In the genomic region with DNA sequence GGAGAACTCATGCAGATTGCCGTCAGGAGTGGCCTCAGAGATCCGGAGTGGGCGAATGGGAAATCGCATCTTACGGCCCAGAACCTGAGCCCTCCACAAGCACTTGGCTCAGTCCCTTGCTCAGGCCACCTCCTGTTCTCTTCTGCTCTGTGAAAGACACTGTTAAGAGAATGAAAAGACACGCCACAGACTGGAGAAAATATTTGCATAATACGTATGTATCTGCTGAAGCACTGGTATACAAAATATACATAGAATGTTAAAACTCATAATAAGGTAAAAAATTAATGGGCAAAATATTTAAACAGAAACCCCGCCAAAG, we compare ENCODE assay signal across 8 cellular contexts. TPM values are rescaled to one million over a fixed set of nuclear protein-coding genes. Genes with fewer than 3 reads are reported as not detected.
DNase-seq lines count a peak whose midpoint lies in the region; ATAC-seq and TF ChIP-seq lines count a peak whose summit lies in the region.

No MANE protein-coding gene starts in this region.

- WGBS in IMR-90 (ENCODE audit: extremely low coverage in 2 of 2, insufficient read length in 1 of 2), 2 experiments = no CpG with 5 or more reads among the region's 8 CpGs

- no peak overlapping the region for H4K5ac ChIP-seq in IMR-90 (ENCODE audit: low read depth, low read length)

- H3K27me3 ChIP-seq in IMR-90 (ENCODE audit: control insufficient read depth, insufficient read depth, low read length) = peaks cover 15% of the 10 kb centered on the region; the same call in 1 of the 2 replicates
- H3K27me3 ChIP-seq in parathyroid adenoma (ENCODE audit: control insufficient read depth, insufficient read depth, low read length) = no peaks in the 10 kb centered on the region

- H3K27ac Mint-ChIP-seq in dendritic cell treated with granulocyte-macrophage colony-stimulating factor and Interleukin-4, amounts not matched to agents 40 ng/mL and 50 ng/mL, for 4 days = no peak overlapping the region

- H3K4me2 ChIP-seq in IMR-90 (ENCODE audit: low read depth, low read length) = peak overlapping the region; percentile 62; the same call in 1 of the 2 replicates
- H3K4me2 ChIP-seq in parathyroid adenoma (ENCODE audit: low read length) = peak overlapping the region; percentile 39

- H3K27me3 Mint-ChIP-seq in dendritic cell treated with granulocyte-macrophage colony-stimulating factor and Interleukin-4, amounts not matched to agents 40 ng/mL and 50 ng/mL, for 4 days = peaks cover 70% of the 10 kb centered on the region

- peaks cover 9% of the 10 kb centered on the region for H3K9me3 Mint-ChIP-seq in dendritic cell treated with granulocyte-macrophage colony-stimulating factor and Interleukin-4, amounts not matched to agents 40 ng/mL and 50 ng/mL, for 4 days

- no peaks in the 10 kb centered on the region for H3K79me1 ChIP-seq in IMR-90 (ENCODE audit: low read depth in 1 of 2, low read length in 2 of 2)

- H2AFZ ChIP-seq in IMR-90 (replicated peaks; ENCODE audit: low read length, poor library complexity) (peak overlapping the region; percentile 85), parathyroid adenoma (peak overlapping the region; percentile 94)

- no peak for TF ChIP-seq RAD21 in IMR-90 (IDR thresholded peaks at IDR 0.05; ENCODE audit: low read length)

- TF ChIP-seq POLR2A in IMR-90 (IDR thresholded peaks at IDR 0.05; ENCODE audit: low read depth, low read length) (no peak), erythroblast (IDR thresholded peaks at IDR 0.05; ENCODE audit: low read length) (no peak)

- H3K18ac ChIP-seq in IMR-90 (ENCODE audit: low read depth, low read length) = no peak overlapping the region

- no peak overlapping the region for H2AK5ac ChIP-seq in IMR-90 (ENCODE audit: low read depth, low read length)

- H3K4me1 ChIP-seq in IMR-90 (ENCODE audit: control insufficient read depth, insufficient read depth, low read length) = no peaks in the 10 kb centered on the region
- no peaks in the 10 kb centered on the region for H3K4me1 ChIP-seq in parathyroid adenoma

- POLR2A ChIA-PET in IMR-90 (lab: Charles Lee; ENCODE audit: unreplicated experiment) = no interaction called here

- no peak overlapping the region for H2BK5ac ChIP-seq in IMR-90 (ENCODE audit: low read depth, low read length, poor library complexity, severe bottlenecking)

- no peak overlapping the region for H3K9ac ChIP-seq in IMR-90 (ENCODE audit: low read depth, low read length)
- no peak overlapping the region for H3K9ac ChIP-seq in parathyroid adenoma

- H3K36me3 ChIP-seq in IMR-90 (ENCODE audit: control insufficient read depth, insufficient read depth, low read length) = no peaks in the 10 kb centered on the region
- H3K36me3 ChIP-seq in parathyroid adenoma (ENCODE audit: control insufficient read depth, insufficient read depth, low read length) = no peaks in the 10 kb centered on the region

- H3K23ac ChIP-seq in IMR-90 (ENCODE audit: low read depth, low read length) = no peak overlapping the region

- no peak overlapping the region for H3K4me3 ChIP-seq in IMR-90 (ENCODE audit: insufficient read depth, low read depth, low read length)
- no peak overlapping the region for H3K4me3 ChIP-seq in parathyroid adenoma (ENCODE audit: low read depth, low read length)

- peaks cover 14% of the 10 kb centered on the region for H3K4me1 Mint-ChIP-seq in dendritic cell treated with granulocyte-macrophage colony-stimulating factor and Interleukin-4, amounts not matched to agents 40 ng/mL and 50 ng/mL, for 4 days (ENCODE audit: low read depth)

- no peaks in the 10 kb centered on the region for H3K9me3 ChIP-seq in IMR-90 (ENCODE audit: control insufficient read depth, insufficient read depth, low read length)
- no peaks in the 10 kb centered on the region for H3K9me3 ChIP-seq in parathyroid adenoma (ENCODE audit: control insufficient read depth, low read length)

- no peak overlapping the region for H3K4ac ChIP-seq in IMR-90 (ENCODE audit: low read depth, low read length)

- no peak overlapping the region for H4K91ac ChIP-seq in IMR-90 (ENCODE audit: insufficient read depth, low read depth, low read length)

- in situ Hi-C loops in IMR-90 (cut with MboI; ENCODE audit: low sequenced_read_pairs) = no loop called here

- CTCF ChIA-PET in IMR-90 (lab: Yijun Ruan, JAX) = interaction anchor here (1.0 kb wide), 1 partner anchor 9 kb away, joined by 7 read pairs; no protein-coding TSS in a partner anchor

- H4K8ac ChIP-seq in IMR-90 (ENCODE audit: low read depth in 2 of 2, low read length in 2 of 2) = no peak overlapping the region

- no TSS peak for BruUV-seq in IMR-90 (replicated peaks; lab: Mats Ljungman, UMichigan)

- DNase-seq in IMR-90 (no peak), hippocampal formation (lab: John Stamatoyannopoulos, UW) (no peak), DMS79 treated with DMSO at 0.1 percent for 48 hours (lab: John Stamatoyannopoulos, UW) (no peak), erythroblast (lab: John Stamatoyannopoulos, UW) (no peak)

- no peak overlapping the region for H2BK20ac ChIP-seq in IMR-90 (ENCODE audit: low read depth, low read length)

- H2BK120ac ChIP-seq in IMR-90 (ENCODE audit: low read depth, low read length) = no peak overlapping the region

- H3K79me2 ChIP-seq in parathyroid adenoma = no peaks in the 10 kb centered on the region

- no peak for TF ChIP-seq CTCF in IMR-90 (conservative IDR thresholded peaks at IDR 0.05; ENCODE audit: low read depth, low read length)
- TF ChIP-seq CTCF in parathyroid adenoma (IDR thresholded peaks at IDR 0.05) = no peak

- intact Hi-C loops in IMR-90 (cut with micrococcal nuclease) = no loop called here
- intact Hi-C loops in dendritic cell treated with granulocyte-macrophage colony-stimulating factor and Interleukin-4, amounts not matched to agents 40 ng/mL and 50 ng/mL, for 4 days (cut with micrococcal nuclease) = no loop called here

- peak overlapping the region; percentile 70 for H3K4me3 Mint-ChIP-seq in dendritic cell treated with granulocyte-macrophage colony-stimulating factor and Interleukin-4, amounts not matched to agents 40 ng/mL and 50 ng/mL, for 4 days

- H3K36me3 Mint-ChIP-seq in dendritic cell treated with granulocyte-macrophage colony-stimulating factor and Interleukin-4, amounts not matched to agents 40 ng/mL and 50 ng/mL, for 4 days (ENCODE audit: low read depth) = no peaks in the 10 kb centered on the region

- H4K20me1 ChIP-seq in IMR-90 (ENCODE audit: insufficient read depth, low read length) = no peaks in the 10 kb centered on the region

- no peak overlapping the region for H2BK15ac ChIP-seq in IMR-90 (ENCODE audit: low read depth, low read length)

- ATAC-seq in GM19324 (IDR thresholded peaks at IDR 0.05; ENCODE audit: low FRiP score, unreplicated experiment) (peak; percentile 14), IMR-90 (ENCODE audit: low read depth) (peak; percentile 37; the same call in 1 of the 2 replicates), esophagus mucosa (no peak)

- dilution Hi-C loops in IMR-90 (cut with HindIII; ENCODE audit: low sequenced_read_pairs, unreplicated experiment) = no loop called here

- H3K14ac ChIP-seq in IMR-90 (replicated peaks; ENCODE audit: low read depth, low read length) = no peak overlapping the region

- H3K27ac ChIP-seq in IMR-90 (ENCODE audit: insufficient read depth, low read length) (no peak overlapping the region), parathyroid adenoma (no peak overlapping the region)

- H3K9me1 ChIP-seq in IMR-90 (ENCODE audit: insufficient read depth, low read length) = no peaks in the 10 kb centered on the region

- H2AK9ac ChIP-seq in IMR-90 (replicated peaks; ENCODE audit: low read depth, low read length, poor library complexity) = no peak overlapping the region

- H3K56ac ChIP-seq in IMR-90 (ENCODE audit: extremely low read depth, insufficient read depth, low read length) = no peak overlapping the region

TF ChIP-seq in IMR-90, 13 proteins besides CTCF, POLR2A, EP300 and RAD21:
- TF ChIP-seq MAZ (IDR thresholded peaks at IDR 0.05; ENCODE audit: borderline replicate concordance, low read depth, low read length) (no peak), MXI1 (IDR thresholded peaks at IDR 0.05; ENCODE audit: borderline replicate concordance, low read depth, low read length) (no peak), SMC3 (IDR thresholded peaks at IDR 0.05; ENCODE audit: low read depth, low read length) (no peak), MAFK (IDR thresholded peaks at IDR 0.05; ENCODE audit: low read depth, low read length) (no peak), NFE2L2 (IDR thresholded peaks at IDR 0.05; ENCODE audit: low read depth, low read length) (no peak), BHLHE40 (IDR thresholded peaks at IDR 0.05; ENCODE audit: low read depth, low read length) (no peak), FOS (IDR thresholded peaks at IDR 0.05; ENCODE audit: low read depth, low read length) (no peak), RFX5 (IDR thresholded peaks at IDR 0.05; ENCODE audit: low read depth, low read length) (no peak), CEBPB (IDR thresholded peaks at IDR 0.05; ENCODE audit: low read depth, low read length) (no peak), CHD1 (IDR thresholded peaks at IDR 0.05; ENCODE audit: low read depth, low read length) (no peak), RCOR1 (IDR thresholded peaks at IDR 0.05; ENCODE audit: insufficient replicate concordance, low read length) (no peak)
- TF ChIP-seq, protein P1, sequence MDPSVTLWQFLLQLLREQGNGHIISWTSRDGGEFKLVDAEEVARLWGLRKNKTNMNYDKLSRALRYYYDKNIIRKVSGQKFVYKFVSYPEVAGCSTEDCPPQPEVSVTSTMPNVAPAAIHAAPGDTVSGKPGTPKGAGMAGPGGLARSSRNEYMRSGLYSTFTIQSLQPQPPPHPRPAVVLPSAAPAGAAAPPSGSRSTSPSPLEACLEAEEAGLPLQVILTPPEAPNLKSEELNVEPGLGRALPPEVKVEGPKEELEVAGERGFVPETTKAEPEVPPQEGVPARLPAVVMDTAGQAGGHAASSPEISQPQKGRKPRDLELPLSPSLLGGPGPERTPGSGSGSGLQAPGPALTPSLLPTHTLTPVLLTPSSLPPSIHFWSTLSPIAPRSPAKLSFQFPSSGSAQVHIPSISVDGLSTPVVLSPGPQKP (IDR thresholded peaks at IDR 0.05; ENCODE audit: borderline replicate concordance, low read depth, low read length) = no peak
- TF ChIP-seq, protein P2, sequence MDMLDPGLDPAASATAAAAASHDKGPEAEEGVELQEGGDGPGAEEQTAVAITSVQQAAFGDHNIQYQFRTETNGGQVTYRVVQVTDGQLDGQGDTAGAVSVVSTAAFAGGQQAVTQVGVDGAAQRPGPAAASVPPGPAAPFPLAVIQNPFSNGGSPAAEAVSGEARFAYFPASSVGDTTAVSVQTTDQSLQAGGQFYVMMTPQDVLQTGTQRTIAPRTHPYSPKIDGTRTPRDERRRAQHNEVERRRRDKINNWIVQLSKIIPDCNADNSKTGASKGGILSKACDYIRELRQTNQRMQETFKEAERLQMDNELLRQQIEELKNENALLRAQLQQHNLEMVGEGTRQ (IDR thresholded peaks at IDR 0.05; ENCODE audit: low read depth, low read length) = no peak
TF ChIP-seq in IMR-90: peak in this region for 0.

RNA-seq across cellular contexts. Expression of a gene that starts 0.8 kb away (rescaled TPM):
- total RNA-seq in IMR-90 (2012; rRNA removed) = not detected in 2 replicates
- not detected in 2 replicates for polyA plus RNA-seq in IMR-90 (2012; rRNA removed)
- polyA plus RNA-seq in IMR-90 (2012; cell fraction: cytosol; rRNA removed) = not detected in 2 replicates
- not detected in 2 replicates for polyA plus RNA-seq in IMR-90 (2012; cell fraction: nucleus; rRNA removed; ENCODE audit: low replicate concordance)
- total RNA-seq in esophagus mucosa = not detected
